Comparison of ENCODE assay signal across 10 cellular contexts in genomic region chr12:67042697-67043131, GRCh38.
DNase-seq lines count a peak whose midpoint lies in the region; ATAC-seq, FAIRE-seq and TF ChIP-seq lines count a peak whose summit lies in the region.
"Had no signal": no experiment of that assay in that cellular context is flagged by ENCODE, and none has a peak within 500 bp of the region (broad histone marks: within the 10 kb centered on the region; RNA-seq: fewer than 3 reads in every experiment).

No MANE protein-coding gene starts in this region.

- H3K4me1 ChIP-seq in naive thymus-derived CD4-positive, alpha-beta T cell (ENCODE audit: control insufficient read depth in 2 of 2, insufficient read depth in 2 of 2, low read length in 2 of 2) = no peaks in the 10 kb centered on the region

- no peak overlapping the region for H3K27ac Mint-ChIP-seq in naive thymus-derived CD4-positive, alpha-beta T cell

- TF ChIP-seq POLR2A in GM12892 (IDR thresholded peaks at IDR 0.05; ENCODE audit: low read depth, low read length) = no peak

- H3K4me1 Mint-ChIP-seq in naive thymus-derived CD4-positive, alpha-beta T cell = no peaks in the 10 kb centered on the region

- H3K9me3 Mint-ChIP-seq in naive thymus-derived CD4-positive, alpha-beta T cell = no peaks in the 10 kb centered on the region
- H3K9me3 Mint-ChIP-seq: neural crest cell had no signal

- peaks cover 0 to 6% (median 3%) of the 10 kb centered on the region in 5 donors for H3K27me3 Mint-ChIP-seq in naive thymus-derived CD4-positive, alpha-beta T cell

- POLR2A ChIA-PET in naive thymus-derived CD4-positive, alpha-beta T cell (lab: Charles Lee) = no interaction called here

- DNase-seq in COR-L47 (lab: John Stamatoyannopoulos, UW) = peak; percentile 80
- DNase-seq in NCI-H1417 treated with DMSO at 0.1 percent for 48 hours (lab: John Stamatoyannopoulos, UW) = peak; percentile 68
- DNase-seq in SK-N-DZ (ENCODE audit: low spot score) = peak; percentile 55
- DNase-seq in iPS-NIHi7 (ENCODE audit: extremely low spot score) = peak; percentile 43
- DNase-seq in naive thymus-derived CD4-positive, alpha-beta T cell = no peak
- no peak for DNase-seq in GM03348 (ENCODE audit: low spot score)
- no peak for DNase-seq in DMS 273 treated with DMSO at 0.1 percent for 48 hours (lab: John Stamatoyannopoulos, UW)
- DNase-seq in GM12892 (ENCODE audit: insufficient read length) = no peak
- DNase-seq: OCI-M1 had no signal

- H3K9me3 ChIP-seq in naive thymus-derived CD4-positive, alpha-beta T cell (ENCODE audit: control insufficient read depth in 2 of 3, low read length in 3 of 3) = no peaks in the 10 kb centered on the region

- H3K4me3 Mint-ChIP-seq in naive thymus-derived CD4-positive, alpha-beta T cell = no peak overlapping the region
- H3K4me3 Mint-ChIP-seq: neural crest cell had no signal

- H3K27me3 ChIP-seq in naive thymus-derived CD4-positive, alpha-beta T cell (ENCODE audit: control insufficient read depth in 2 of 2, insufficient read depth in 2 of 2, low read length in 2 of 2) = no peaks in the 10 kb centered on the region

- no peaks in the 10 kb centered on the region for H3K36me3 ChIP-seq in naive thymus-derived CD4-positive, alpha-beta T cell (ENCODE audit: control insufficient read depth in 2 of 3, insufficient read depth in 3 of 3, low read length in 3 of 3)

- intact Hi-C loops in naive thymus-derived CD4-positive, alpha-beta T cell (cut with micrococcal nuclease) = no loop called here

- CTCF ChIA-PET in naive thymus-derived CD4-positive, alpha-beta T cell (lab: Charles Lee) = interaction anchor here (1.3 kb wide), 1 partner anchor 13 kb away, joined by 4 read pairs; no protein-coding TSS in a partner anchor

- no peak for FAIRE-seq in GM12892 (lab: Jason Lieb, UNC)

- no peak overlapping the region for H3K27ac ChIP-seq in naive thymus-derived CD4-positive, alpha-beta T cell (ENCODE audit: low read depth, low read length)

- no peaks in the 10 kb centered on the region for H3K36me3 Mint-ChIP-seq in naive thymus-derived CD4-positive, alpha-beta T cell

- ATAC-seq in naive thymus-derived CD4-positive, alpha-beta T cell = no peak

- H3K4me3 ChIP-seq in naive thymus-derived CD4-positive, alpha-beta T cell (ENCODE audit: low read length) = no peak overlapping the region

Comparison
In these comparisons a context has a peak if more than half of its experiments do, and no peak if none do; other contexts are left out.
1. DNase-seq: peak in COR-L47 (single experiment), NCI-H1417 treated with DMSO at 0.1 percent for 48 hours (single experiment), SK-N-DZ (single experiment) and iPS-NIHi7 (single experiment); none in naive thymus-derived CD4-positive, alpha-beta T cell (0 of 9), GM03348 (single experiment), DMS 273 treated with DMSO at 0.1 percent for 48 hours (single experiment) and GM12892 (single experiment).